8 cellular contexts compared by ENCODE assay signal in the genomic region with DNA sequence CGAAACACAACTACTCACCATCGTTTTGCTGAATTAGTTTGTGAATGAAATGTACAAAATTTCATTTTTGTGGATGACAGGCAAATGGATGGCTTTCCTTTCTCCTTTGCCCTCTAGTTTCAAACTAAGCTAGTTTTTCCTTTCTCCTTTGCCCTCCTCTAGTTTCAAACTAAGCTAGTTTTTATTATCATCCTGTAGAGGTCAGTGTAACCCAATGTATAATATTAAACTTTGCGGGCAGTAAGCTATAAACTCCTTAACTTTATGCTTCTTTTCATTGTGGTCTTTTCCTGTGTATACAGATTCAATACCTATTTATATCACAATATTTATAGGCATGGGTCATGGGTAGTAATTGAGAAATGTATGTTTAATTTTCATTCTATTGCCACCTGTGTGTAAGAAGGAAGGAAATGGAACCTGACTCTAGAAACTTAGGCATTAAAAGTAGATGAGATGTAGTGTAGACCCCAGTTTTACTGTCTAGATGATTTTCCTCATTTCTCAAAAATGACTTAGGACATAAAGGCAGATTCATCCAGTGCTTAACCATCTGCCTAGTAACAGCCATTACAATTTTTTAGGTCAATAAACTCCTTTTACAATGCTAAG. TPM values are rescaled to one million over a fixed set of nuclear protein-coding genes. Genes with fewer than 3 reads are reported as not detected.
DNase-seq lines count a peak whose midpoint lies in the region; ATAC-seq and TF ChIP-seq lines count a peak whose summit lies in the region.

No MANE protein-coding gene starts in this region.

- no peaks in the 10 kb centered on the region for H3K4me1 ChIP-seq in mucosa of descending colon (ENCODE audit: low read depth)
- H3K4me1 ChIP-seq in aorta (ENCODE audit: control insufficient read depth in 1 of 2, insufficient read depth in 2 of 2, low read length in 2 of 2) = no peaks in the 10 kb centered on the region

- WGBS in aorta, 2 donors = 17 to 20% methylated on average over 3 of the region's 3 CpGs

- H3K36me3 ChIP-seq in mucosa of descending colon (ENCODE audit: low read depth) (no peaks in the 10 kb centered on the region), aorta (ENCODE audit: control insufficient read depth in 1 of 2, insufficient read depth in 2 of 2, low read length in 1 of 2) (no peaks in the 10 kb centered on the region)

- no peaks in the 10 kb centered on the region for H3K27me3 ChIP-seq in aorta (ENCODE audit: control insufficient read depth in 1 of 2, insufficient read depth in 2 of 2, low read length in 1 of 2)

- peak; percentile 58 for ATAC-seq in mucosa of descending colon
- no peak for ATAC-seq in aorta (ENCODE audit: low FRiP score)
- ATAC-seq in GM18498 (IDR thresholded peaks at IDR 0.05; ENCODE audit: unreplicated experiment) = no peak

- DNase-seq in SIG-M5 treated with dmso at 0.1 percent for 504 hours (lab: John Stamatoyannopoulos, UW; ENCODE audit: unreplicated experiment) (peak; percentile 33), SIG-M5 (lab: John Stamatoyannopoulos, UW) (no peak), NCI-H345 (lab: John Stamatoyannopoulos, UW) (peak; percentile 44), cerebellar cortex (ENCODE audit: low spot score) (peak; percentile 34), mucosa of descending colon (no peak), aorta (no peak)
- DNase-seq in activated CD4-positive, CD25-positive, alpha-beta regulatory T cell treated with anti-CD3 and anti-CD28 coated beads, Interleukin-2, amount 50 U/mL, for 72 hours = no peak

- no peak overlapping the region for H3K4me3 ChIP-seq in mucosa of descending colon
- no peak overlapping the region for H3K4me3 ChIP-seq in aorta (ENCODE audit: low read length in 2 of 2)

- intact Hi-C loops in mucosa of descending colon (cut with DNase I, micrococcal nuclease) (no loop called here), aorta (cut with DNase I) (no loop called here)

- TF ChIP-seq CTCF in mucosa of descending colon (IDR thresholded peaks at IDR 0.05) = no peak

- H3K9me3 ChIP-seq in mucosa of descending colon (no peaks in the 10 kb centered on the region), aorta (ENCODE audit: control insufficient read depth, low read length) (no peaks in the 10 kb centered on the region)

- no peak overlapping the region for H3K27ac ChIP-seq in aorta (ENCODE audit: low read depth in 1 of 2, low read length in 2 of 2)

RNA-seq across cellular contexts. Expression of a gene that starts 58.1 kb away (rescaled TPM):
- not detected for total RNA-seq in mucosa of descending colon
- total RNA-seq in aorta = not detected
- polyA plus RNA-seq in aorta = not detected

Comparison
In these comparisons a context has a peak if more than half of its experiments do, and no peak if none do; other contexts are left out.
1. DNase-seq: peak in SIG-M5 treated with dmso at 0.1 percent for 504 hours (single experiment), NCI-H345 (single experiment) and cerebellar cortex (single experiment); none in SIG-M5 (single experiment), mucosa of descending colon (0 of 3), aorta (0 of 2) and activated CD4-positive, CD25-positive, alpha-beta regulatory T cell treated with anti-CD3 and anti-CD28 coated beads, Interleukin-2, amount 50 U/mL, for 72 hours (single experiment).